ENCODE assay signal across 19 cellular contexts in genomic region chr2:104344985-104345384, GRCh38.
DNase-seq lines count a peak whose midpoint lies in the region; ATAC-seq, FAIRE-seq and TF ChIP-seq lines count a peak whose summit lies in the region.
"Had no signal": no experiment of that assay in that cellular context is flagged by ENCODE, and none has a peak within 500 bp of the region (broad histone marks: within the 10 kb centered on the region; RNA-seq: fewer than 3 reads in every experiment).

No MANE protein-coding gene starts in this region.

- POLR2A ChIA-PET in WTC11 (lab: Charles Lee): no interaction called here

- no peak overlapping the region for H3K9ac ChIP-seq in iPS-18a (ENCODE audit: low read length)
- H3K9ac ChIP-seq: BLaER1 treated with 17β-estradiol and CSF1 and Interleukin-3, amounts not matched to agents 10 nM and 100 nM had no signal

- no peaks in the 10 kb centered on the region for H3K9me3 Mint-ChIP-seq in WTC11

- H3K4me1 ChIP-seq in iPS-18a (ENCODE audit: control insufficient read depth, low read depth, low read length): peaks cover 21% of the 10 kb centered on the region
- H3K4me1 ChIP-seq: Caco-2 had no signal

- TF ChIP-seq CTCF in WTC11 (IDR thresholded peaks at IDR 0.05): no peak

- no peaks in the 10 kb centered on the region for H3K9me3 ChIP-seq in iPS-18a (ENCODE audit: control insufficient read depth, low read depth, low read length)
- H3K9me3 ChIP-seq: BLaER1 treated with 17β-estradiol and CSF1 and Interleukin-3, amounts not matched to agents 10 nM and 100 nM; Caco-2 had no signal

- H3K27me3 Mint-ChIP-seq in WTC11 (ENCODE audit: low read depth): no peaks in the 10 kb centered on the region
- H3K27me3 Mint-ChIP-seq: CD8-positive, alpha-beta memory T cell had no signal

- H3K36me3 ChIP-seq in H7 (replicated peaks; ENCODE audit: control insufficient read depth, insufficient read depth, low read length) (no peaks in the 10 kb centered on the region), iPS-18a (ENCODE audit: control insufficient read depth, low read depth, low read length) (no peaks in the 10 kb centered on the region)
- H3K36me3 ChIP-seq: BLaER1 treated with 17β-estradiol and CSF1 and Interleukin-3, amounts not matched to agents 10 nM and 100 nM had no signal

- peak; percentile 6 for DNase-seq in COLO668 (lab: John Stamatoyannopoulos, UW; ENCODE audit: unreplicated experiment)
- peak; percentile 61 for DNase-seq in H7
- peak; percentile 12 for DNase-seq in WTC11 (ENCODE audit: low spot score)
- no peak for DNase-seq in RCC 7860 (ENCODE audit: low spot score)
- no peak for DNase-seq in SIG-M5 (lab: John Stamatoyannopoulos, UW)
- DNase-seq: Caco-2; CD8-positive, alpha-beta memory T cell; DMS153; DMS79; GDM1; GOT3; HCEC 1CT had no signal

- no peaks in the 10 kb centered on the region for H3K36me3 Mint-ChIP-seq in WTC11
- H3K36me3 Mint-ChIP-seq: CD8-positive, alpha-beta memory T cell had no signal

- no peak for FAIRE-seq in RCC 7860 (lab: Jason Lieb, UNC)
- FAIRE-seq: D721Med, GM12892, GM18507 had no signal

- peak overlapping the region; percentile 52 for H3K27ac ChIP-seq in iPS-18a (ENCODE audit: low read length)
- H3K27ac ChIP-seq: BLaER1 treated with 17β-estradiol and CSF1 and Interleukin-3, amounts not matched to agents 10 nM and 100 nM had no signal

- H3K4me3 ChIP-seq in H7 (ENCODE audit: insufficient read depth, low read depth, low read length) (no peak overlapping the region), iPS-18a (ENCODE audit: low read length) (no peak overlapping the region)
- H3K4me3 ChIP-seq: BLaER1 treated with 17β-estradiol and CSF1 and Interleukin-3, amounts not matched to agents 10 nM and 100 nM had no signal

- peak overlapping the region; percentile 52 for H3K27ac Mint-ChIP-seq in WTC11
- H3K27ac Mint-ChIP-seq: B cell; CD8-positive, alpha-beta memory T cell had no signal

- H3K27me3 ChIP-seq in H7 (ENCODE audit: control insufficient read depth, insufficient read depth, low read length) (no peaks in the 10 kb centered on the region), iPS-18a (ENCODE audit: control insufficient read depth, insufficient read depth, low read length) (no peaks in the 10 kb centered on the region)
- H3K27me3 ChIP-seq: BLaER1 treated with 17β-estradiol and CSF1 and Interleukin-3, amounts not matched to agents 10 nM and 100 nM had no signal

- H3K4me1 Mint-ChIP-seq in WTC11: peaks cover 17% of the 10 kb centered on the region
- H3K4me1 Mint-ChIP-seq: B cell; CD8-positive, alpha-beta memory T cell had no signal

- CTCF ChIA-PET in WTC11 (lab: Charles Lee): no interaction called here

- no peak overlapping the region for H3K4me3 Mint-ChIP-seq in WTC11
- H3K4me3 Mint-ChIP-seq: B cell; CD8-positive, alpha-beta memory T cell had no signal

- peak; percentile 64 for ATAC-seq in WTC11
- no peak for ATAC-seq in GM21423 (IDR thresholded peaks at IDR 0.05; ENCODE audit: unreplicated experiment)

TF ChIP-seq in WTC11, 78 proteins besides CTCF, POLR2A, EP300 and RAD21:
- TF ChIP-seq MAX (CRISPR knock-in tag; IDR thresholded peaks at IDR 0.05) (no peak), SP1 (CRISPR knock-in tag; conservative IDR thresholded peaks at IDR 0.05) (0 out of 2 replicates have a peak, but pooled peaks have one; percentile 10)

Comparison
In these comparisons a context has a peak if more than half of its experiments do, and no peak if none do; other contexts are left out.
1. DNase-seq: peak in COLO668 (single experiment), H7 (single experiment) and WTC11 (single experiment); none in RCC 7860 (single experiment) and SIG-M5 (single experiment).